In genomic region chr15:40942337-40942854, GRCh38 we compare ENCODE assay signal across 8 cellular contexts. TPM values are rescaled to one million over a fixed set of nuclear protein-coding genes. Genes with fewer than 3 reads are reported as not detected.
A peak's percentile ranks its signal among the peaks of the same experiment; 100 is the strongest.
DNase-seq lines count a peak whose midpoint lies in the region; ATAC-seq, FAIRE-seq and TF ChIP-seq lines count a peak whose summit lies in the region.

No MANE protein-coding gene starts in this region.

- H3K36me3 ChIP-seq in left ventricle myocardium inferior (no peaks in the 10 kb centered on the region), skeletal muscle tissue (ENCODE audit: control insufficient read depth in 3 of 3, insufficient read depth in 3 of 3, low read length in 3 of 3) (no peaks in the 10 kb centered on the region)

- TF ChIP-seq POLR2A in A549 (IDR thresholded peaks at IDR 0.05; ENCODE audit: low read length) = no peak

- FAIRE-seq in A549 (lab: Jason Lieb, UNC) = no peak

- H3K9me3 ChIP-seq in A549 (no peaks in the 10 kb centered on the region), left ventricle myocardium inferior (replicated peaks) (no peaks in the 10 kb centered on the region), skeletal muscle tissue (ENCODE audit: control insufficient read depth in 3 of 3, low read length in 3 of 3) (no peaks in the 10 kb centered on the region)

- CTCF ChIA-PET in A549 (lab: Yijun Ruan, JAX) = interaction anchor here (0.6 to 5.9 kb wide), 51 partner anchors 12 to 1806 kb away, joined by 3 to 76 read pairs (median 7); partner anchors contain the start of genes CHAC1, CHP1, DLL4 and EXD1
- CTCF ChIA-PET in WTC11 (lab: Charles Lee) = interaction anchor here (0.5 to 6.5 kb wide), 24 partner anchors 12 to 319 kb away, joined by 3 to 203 read pairs (median 8); partner anchors contain the start of genes CHAC1, CHP1, DLL4 and EXD1

- WGBS in A549 (ENCODE audit: missing lambda C conversion rate) = 76% methylated on average over 14 of the region's 15 CpGs

- peak overlapping the region; percentile 70 for H3K27ac Mint-ChIP-seq in HFFc6
- H3K27ac Mint-ChIP-seq in WTC11 = no peak overlapping the region

- TF ChIP-seq CTCF in A549 (IDR thresholded peaks at IDR 0.05) (no peak), HFFc6 (IDR thresholded peaks at IDR 0.05) (no peak), WTC11 (IDR thresholded peaks at IDR 0.05) (no peak), left ventricle myocardium inferior (IDR thresholded peaks at IDR 0.05; ENCODE audit: borderline replicate concordance) (no peak), GM13976 (IDR thresholded peaks at IDR 0.05; ENCODE audit: borderline replicate concordance, control extremely low read depth, extremely low read depth, insufficient read depth, missing control alignments) (no peak)

- TF ChIP-seq RAD21 in A549 (conservative IDR thresholded peaks at IDR 0.05 in 1 of 2, IDR thresholded peaks at IDR 0.05 in 1 of 2) = no peak

- DNase-seq in A549 (ENCODE audit: low read depth in 1 of 2, low spot score in 1 of 2) (no peak), HFFc6 (no peak), WTC11 (ENCODE audit: low spot score) (no peak), left ventricle myocardium inferior (no peak), DMS 273 (lab: John Stamatoyannopoulos, UW; ENCODE audit: unreplicated experiment) (no peak), GM13976 (ENCODE audit: low spot score) (no peak)

- intact Hi-C loops in left ventricle myocardium inferior (cut with micrococcal nuclease) = loop anchor here (5.0 kb wide), 1 partner anchor 35 kb away; no protein-coding TSS in a partner anchor

- H3K4me2 ChIP-seq in A549 = peak overlapping the region; percentile 95

- no peak for TF ChIP-seq EP300 in A549 (IDR thresholded peaks at IDR 0.05)

- H3K9me3 Mint-ChIP-seq in HFFc6 = no peaks in the 10 kb centered on the region
- no peaks in the 10 kb centered on the region for H3K9me3 Mint-ChIP-seq in WTC11

- no peaks in the 10 kb centered on the region for H3K27me3 ChIP-seq in left ventricle myocardium inferior (ENCODE audit: low read depth)
- H3K27me3 ChIP-seq in skeletal muscle tissue (ENCODE audit: control insufficient read depth in 3 of 3, insufficient read depth in 3 of 3, low read length in 3 of 3) = no peaks in the 10 kb centered on the region

- peaks cover 26% of the 10 kb centered on the region for H3K4me1 Mint-ChIP-seq in HFFc6 (ENCODE audit: low read depth)
- peaks cover 21% of the 10 kb centered on the region for H3K4me1 Mint-ChIP-seq in WTC11

- peaks cover 18% of the 10 kb centered on the region for H3K4me1 ChIP-seq in A549
- peaks cover 54% of the 10 kb centered on the region for H3K4me1 ChIP-seq in left ventricle myocardium inferior
- peaks cover 41 to 46% (median 43%) of the 10 kb centered on the region in 3 donors for H3K4me1 ChIP-seq in skeletal muscle tissue (ENCODE audit: control insufficient read depth in 3 of 3, insufficient read depth in 3 of 3, low read length in 3 of 3)

- H3K36me3 Mint-ChIP-seq in HFFc6 (ENCODE audit: low read depth) = no peaks in the 10 kb centered on the region
- H3K36me3 Mint-ChIP-seq in WTC11 = no peaks in the 10 kb centered on the region

- peak overlapping the region; percentile 73 to 79 (median 77) for H3K9ac ChIP-seq in skeletal muscle tissue (ENCODE audit: low read depth in 1 of 3, low read length in 3 of 3)

- POLR2A ChIA-PET in A549 (lab: Yijun Ruan, JAX) (interaction anchor here (0.5 to 3.1 kb wide), 4 partner anchors 11 to 317 kb away, joined by 3 to 29 read pairs (median 10); partner anchors contain the start of genes CHAC1 and DLL4), WTC11 (lab: Charles Lee) (interaction anchor here (0.5 to 5.0 kb wide), 10 partner anchors 11 to 243 kb away, joined by 3 to 80 read pairs (median 6); partner anchors contain the start of genes CHAC1, DLL4 and VPS18)

- H3K4me3 Mint-ChIP-seq in HFFc6 (peak overlapping the region; percentile 75), WTC11 (peak overlapping the region; percentile 60)

- ATAC-seq in A549 = no peak
- ATAC-seq in WTC11 = no peak
- ATAC-seq in HG03469 (IDR thresholded peaks at IDR 0.05; ENCODE audit: unreplicated experiment) = no peak

- peaks cover 1% of the 10 kb centered on the region; the same call in 1 of the 2 replicates for H3K27me3 Mint-ChIP-seq in HFFc6 (ENCODE audit: insufficient read depth)
- H3K27me3 Mint-ChIP-seq in WTC11 (ENCODE audit: low read depth) = peaks cover 36% of the 10 kb centered on the region

- H3K4me3 ChIP-seq in A549 (peak overlapping the region; percentile 61), left ventricle myocardium inferior (peak overlapping the region; percentile 77), skeletal muscle tissue (ENCODE audit: low read length in 3 of 3) (peak overlapping the region; percentile 63 to 67 (median 66))

- in situ Hi-C loops in GM13976 (cut with MboI; ENCODE audit: low sequenced_read_pairs, unreplicated experiment) = no loop called here

- H3K27ac ChIP-seq in A549 (peak overlapping the region; percentile 89 to 94), left ventricle myocardium inferior (replicated peaks) (peak overlapping the region; percentile 92), skeletal muscle tissue (ENCODE audit: low read depth, low read length) (peak overlapping the region; percentile 79)

TF ChIP-seq in A549, 52 proteins besides CTCF, POLR2A, EP300 and RAD21:
- TF ChIP-seq POLR2AphosphoS2 (conservative IDR thresholded peaks at IDR 0.05; ENCODE audit: low read length) = no peak
TF ChIP-seq in A549: peak in this region for 0.

TF ChIP-seq in WTC11, 78 proteins besides CTCF, POLR2A, EP300 and RAD21 (continues in another document):
- no peak for TF ChIP-seq CBFB (CRISPR knock-in tag; IDR thresholded peaks at IDR 0.05; ENCODE audit: low read depth)
- TF ChIP-seq STAT6 (CRISPR knock-in tag; conservative IDR thresholded peaks at IDR 0.05; ENCODE audit: low read depth) = no peak
- no peak for TF ChIP-seq MYBL2 (CRISPR knock-in tag; IDR thresholded peaks at IDR 0.05)
- TF ChIP-seq FOXJ3 (CRISPR knock-in tag; IDR thresholded peaks at IDR 0.05; ENCODE audit: borderline replicate concordance) = no peak
- no peak for TF ChIP-seq GABPB1 (CRISPR knock-in tag; IDR thresholded peaks at IDR 0.05)
- no peak for TF ChIP-seq GTF2I (CRISPR knock-in tag; conservative IDR thresholded peaks at IDR 0.05)

RNA-seq across cellular contexts. Expression of gene CHAC1, which starts 10.9 kb away (rescaled TPM):
- polyA plus RNA-seq in A549 (2011; rRNA removed) (22.2 and 25.3 TPM in 2 replicates), A549 (2017; fragmentation: RNase III; extraction: RNeasy Plus Mini Kit Qiagen cat#74134 plus additional on column Dnase treatment) (3.8 to 4.9 TPM (median 4.5 TPM) in 3 replicates)
- 9.5 and 11.1 TPM in 2 replicates for polyA plus RNA-seq in A549 (2012; cell fraction: cytosol; rRNA removed)
- 6.3 and 13.2 TPM in 2 replicates for polyA plus RNA-seq in A549 (2012; cell fraction: nucleus; rRNA removed)
- 27.8 and 36.4 TPM in 2 replicates for polyA minus RNA-seq in A549 (2011; rRNA and poly(A)+ RNA removed)
- 10 to 100 TPM; 20.8 to 26.0 (median 24.2) TPM for total RNA-seq in HFFc6 (2021; fragmentation: NEBNext Ultra II Directional; extraction: Animal tissue kit (Norgen Biotek cat#: 25700))
- total RNA-seq in WTC11 (2021) (17.2 to 31.0 TPM (median 17.7 TPM) in 3 replicates), left ventricle myocardium inferior (1.3 TPM), skeletal muscle tissue (0.52 TPM)

RNA-seq across cellular contexts. Expression of gene DLL4, which starts 13.3 kb away (rescaled TPM):
- polyA plus RNA-seq in A549 (2011; rRNA removed) (0.09 and 0.16 TPM in 2 replicates), A549 (2017; fragmentation: RNase III; extraction: RNeasy Plus Mini Kit Qiagen cat#74134 plus additional on column Dnase treatment) (0.09 to 0.28 TPM (median 0.13 TPM) in 3 replicates)
- polyA plus RNA-seq in A549 (2012; cell fraction: cytosol; rRNA removed) = 0.16 and 0.21 TPM in 2 replicates
- 0.54 and 0.61 TPM in 2 replicates for polyA plus RNA-seq in A549 (2012; cell fraction: nucleus; rRNA removed)
- polyA minus RNA-seq in A549 (2011; rRNA and poly(A)+ RNA removed) = 0.21 and 0.24 TPM in 2 replicates
- under 1 TPM in 2 of 6 experiments, not detected in 4; 0.05 to 0.11 TPM for total RNA-seq in HFFc6 (2021; fragmentation: NEBNext Ultra II Directional; extraction: Animal tissue kit (Norgen Biotek cat#: 25700))
- total RNA-seq in WTC11 (2021) (0.94 to 1.6 TPM (median 1.1 TPM) in 3 replicates), left ventricle myocardium inferior (11.1 TPM), skeletal muscle tissue (11.5 TPM)

RNA-seq across cellular contexts. Expression of gene VPS18, which starts 48.1 kb away (rescaled TPM):
- polyA plus RNA-seq in A549 (2011; rRNA removed) (9.0 and 10.7 TPM in 2 replicates), A549 (2017; fragmentation: RNase III; extraction: RNeasy Plus Mini Kit Qiagen cat#74134 plus additional on column Dnase treatment) (12.4 to 15.2 TPM (median 14.6 TPM) in 3 replicates)
- polyA plus RNA-seq in A549 (2012; cell fraction: cytosol; rRNA removed) = 9.1 and 10.9 TPM in 2 replicates
- polyA plus RNA-seq in A549 (2012; cell fraction: nucleus; rRNA removed) = 23.3 and 26.0 TPM in 2 replicates
- 26.2 and 33.6 TPM in 2 replicates for polyA minus RNA-seq in A549 (2011; rRNA and poly(A)+ RNA removed)
- 10 to 100 TPM; 27.7 to 33.1 (median 31.2) TPM for total RNA-seq in HFFc6 (2021; fragmentation: NEBNext Ultra II Directional; extraction: Animal tissue kit (Norgen Biotek cat#: 25700))
- total RNA-seq in WTC11 (2021) (22.0 to 27.3 TPM (median 24.1 TPM) in 3 replicates), left ventricle myocardium inferior (21.3 TPM), skeletal muscle tissue (20.9 TPM)
